ENCODE assay signal across 1 cellular context in genomic region chr1:39261712-39262221, GRCh38.
A peak's percentile ranks its signal among the peaks of the same experiment; 100 is the strongest.
TF ChIP-seq lines count a peak whose summit lies in the region.

No MANE protein-coding gene starts in this region.

TF ChIP-seq in HEK293, 187 proteins besides CTCF, POLR2A, EP300 and RAD21 (continued from another document and continues in another):
- TF ChIP-seq ZNF148 (tag by site-specific recombination; IDR thresholded peaks at IDR 0.05; ENCODE audit: borderline replicate concordance): no peak
- no peak for TF ChIP-seq ZNF26 (tag by site-specific recombination; IDR thresholded peaks at IDR 0.05)
- TF ChIP-seq PATZ1 (tag by site-specific recombination; IDR thresholded peaks at IDR 0.05): peak; percentile 64; the same call in 1 of the 2 replicates
- peak; percentile 82; the same call in 1 of the 2 replicates for TF ChIP-seq ZNF501 (tag by site-specific recombination; IDR thresholded peaks at IDR 0.05)
- TF ChIP-seq ZBTB1 (tag by site-specific recombination; IDR thresholded peaks at IDR 0.05): peak; percentile 34; the same call in 1 of the 2 replicates
- TF ChIP-seq GLI4 (tag by site-specific recombination; IDR thresholded peaks at IDR 0.05): no peak
- TF ChIP-seq SCRT1 (tag by site-specific recombination; IDR thresholded peaks at IDR 0.05; ENCODE audit: borderline replicate concordance): peak; percentile 63; the same call in 1 of the 2 replicates
- TF ChIP-seq ELK4 (IDR thresholded peaks at IDR 0.05; ENCODE audit: borderline replicate concordance, low read depth, low read length): no peak
- TF ChIP-seq PRDM1 (tag by site-specific recombination; IDR thresholded peaks at IDR 0.05): no peak
- TF ChIP-seq ZBTB17 (tag by site-specific recombination; IDR thresholded peaks at IDR 0.05): peak; percentile 55; the same call in 1 of the 2 replicates
- TF ChIP-seq ZNF169 (tag by site-specific recombination; IDR thresholded peaks at IDR 0.05): no peak
- no peak for TF ChIP-seq ZNF830 (tag by site-specific recombination; IDR thresholded peaks at IDR 0.05; ENCODE audit: low read depth)
- TF ChIP-seq ZBTB8A (tag by site-specific recombination; IDR thresholded peaks at IDR 0.05): 0 out of 2 replicates have a peak, but pooled peaks have one; percentile 10
- TF ChIP-seq PRDM6 (tag by site-specific recombination; IDR thresholded peaks at IDR 0.05): peak; percentile 98
- TF ChIP-seq ZSCAN30 (tag by site-specific recombination; IDR thresholded peaks at IDR 0.05): no peak
- no peak; the same call in 1 of the 2 replicates for TF ChIP-seq SP3 (tag by site-specific recombination; IDR thresholded peaks at IDR 0.05)
- 0 out of 2 replicates have a peak, but pooled peaks have one; percentile 51 for TF ChIP-seq MZF1 (tag by site-specific recombination; IDR thresholded peaks at IDR 0.05; ENCODE audit: borderline replicate concordance)
- TF ChIP-seq ZNF19 (tag by site-specific recombination; IDR thresholded peaks at IDR 0.05; ENCODE audit: low read depth): no peak
- peak; percentile 91 for TF ChIP-seq ZNF18 (tag by site-specific recombination; IDR thresholded peaks at IDR 0.05)
- TF ChIP-seq ZNF514 (tag by site-specific recombination; IDR thresholded peaks at IDR 0.05): no peak
- no peak for TF ChIP-seq ZNF266 (tag by site-specific recombination; IDR thresholded peaks at IDR 0.05; ENCODE audit: low read depth)
- TF ChIP-seq ZNF449 (tag by site-specific recombination; IDR thresholded peaks at IDR 0.05): no peak
- TF ChIP-seq ZNF221 (tag by site-specific recombination; IDR thresholded peaks at IDR 0.05; ENCODE audit: borderline replicate concordance): no peak
- no peak for TF ChIP-seq ZNF121 (tag by site-specific recombination; IDR thresholded peaks at IDR 0.05)
- no peak for TF ChIP-seq ZNF350 (tag by site-specific recombination; IDR thresholded peaks at IDR 0.05)
- TF ChIP-seq ZNF23 (tag by site-specific recombination; IDR thresholded peaks at IDR 0.05; ENCODE audit: borderline replicate concordance): no peak
- no peak for TF ChIP-seq KLF16 (tag by site-specific recombination; IDR thresholded peaks at IDR 0.05)
- TF ChIP-seq ZNF112 (tag by site-specific recombination; IDR thresholded peaks at IDR 0.05): no peak
- TF ChIP-seq ZFHX2 (tag by site-specific recombination; conservative IDR thresholded peaks at IDR 0.05): no peak
- no peak for TF ChIP-seq ZNF274 (IDR thresholded peaks at IDR 0.05; ENCODE audit: low read length)
- no peak for TF ChIP-seq ZNF274 (tag by site-specific recombination; IDR thresholded peaks at IDR 0.05; ENCODE audit: borderline replicate concordance)
- no peak for TF ChIP-seq ZNF521 (tag by site-specific recombination; IDR thresholded peaks at IDR 0.05)
- no peak for TF ChIP-seq ZNF133 (tag by site-specific recombination; IDR thresholded peaks at IDR 0.05)
- no peak for TF ChIP-seq ZFP37 (tag by site-specific recombination; IDR thresholded peaks at IDR 0.05)
- TF ChIP-seq REPIN1 (tag by site-specific recombination; IDR thresholded peaks at IDR 0.05; ENCODE audit: low read depth): no peak
- no peak for TF ChIP-seq SP2 (tag by site-specific recombination; IDR thresholded peaks at IDR 0.05)
- no peak for TF ChIP-seq ZNF416 (tag by site-specific recombination; IDR thresholded peaks at IDR 0.05)
- TF ChIP-seq ZNF202 (tag by site-specific recombination; IDR thresholded peaks at IDR 0.05; ENCODE audit: borderline replicate concordance): no peak
- no peak for TF ChIP-seq ZNF510 (tag by site-specific recombination; IDR thresholded peaks at IDR 0.05; ENCODE audit: insufficient replicate concordance)
- TF ChIP-seq PBX3 (CRISPR knock-in tag; IDR thresholded peaks at IDR 0.05): no peak
- no peak for TF ChIP-seq KLF17 (tag by site-specific recombination; IDR thresholded peaks at IDR 0.05)
- peak; percentile 67 for TF ChIP-seq BCL6B (tag by site-specific recombination; IDR thresholded peaks at IDR 0.05)
- no peak for TF ChIP-seq ZNF776 (tag by site-specific recombination; IDR thresholded peaks at IDR 0.05; ENCODE audit: borderline replicate concordance)
- TF ChIP-seq ZNF596 (tag by site-specific recombination; IDR thresholded peaks at IDR 0.05): no peak
- no peak for TF ChIP-seq ZFP69B (tag by site-specific recombination; IDR thresholded peaks at IDR 0.05)
